ENCODE assay signal across 1 cellular context in genomic region chr18:76064998-76065397, GRCh38.
A peak's percentile ranks its signal among the peaks of the same experiment; 100 is the strongest.
TF ChIP-seq lines count a peak whose summit lies in the region.

No MANE protein-coding gene starts in this region.

TF ChIP-seq in H1, 55 proteins besides CTCF, POLR2A, EP300 and RAD21 (continued from another document):
- TF ChIP-seq SP1 (IDR thresholded peaks at IDR 0.05; ENCODE audit: low read depth, low read length) = peak; percentile 70
- TF ChIP-seq, protein P1, sequence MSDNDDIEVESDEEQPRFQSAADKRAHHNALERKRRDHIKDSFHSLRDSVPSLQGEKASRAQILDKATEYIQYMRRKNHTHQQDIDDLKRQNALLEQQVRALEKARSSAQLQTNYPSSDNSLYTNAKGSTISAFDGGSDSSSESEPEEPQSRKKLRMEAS (IDR thresholded peaks at IDR 0.05) = peak; percentile 75
- TF ChIP-seq, protein P2, sequence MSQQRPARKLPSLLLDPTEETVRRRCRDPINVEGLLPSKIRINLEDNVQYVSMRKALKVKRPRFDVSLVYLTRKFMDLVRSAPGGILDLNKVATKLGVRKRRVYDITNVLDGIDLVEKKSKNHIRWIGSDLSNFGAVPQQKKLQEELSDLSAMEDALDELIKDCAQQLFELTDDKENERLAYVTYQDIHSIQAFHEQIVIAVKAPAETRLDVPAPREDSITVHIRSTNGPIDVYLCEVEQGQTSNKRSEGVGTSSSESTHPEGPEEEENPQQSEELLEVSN (IDR thresholded peaks at IDR 0.05) = peak; percentile 32; the same call in 1 of the 2 replicates
- TF ChIP-seq RBBP5 (IDR thresholded peaks at IDR 0.05; ENCODE audit: borderline replicate concordance, low read depth, low read length) = 0 out of 2 replicates have a peak, but pooled peaks have one; percentile 48
- no peak for TF ChIP-seq HDAC2 (IDR thresholded peaks at IDR 0.05; ENCODE audit: borderline replicate concordance in 1 of 2, low read depth in 2 of 2, low read length in 2 of 2)
- TF ChIP-seq TCF12 (IDR thresholded peaks at IDR 0.05; ENCODE audit: low read depth, low read length) = 0 out of 2 replicates have a peak, but pooled peaks have one; percentile 59
- TF ChIP-seq SP4 (IDR thresholded peaks at IDR 0.05; ENCODE audit: low read length) = no peak
- 0 out of 2 replicates have a peak, but pooled peaks have one; percentile 19 for TF ChIP-seq TBP (IDR thresholded peaks at IDR 0.05; ENCODE audit: low read depth, low read length)
- TF ChIP-seq, protein P3, sequence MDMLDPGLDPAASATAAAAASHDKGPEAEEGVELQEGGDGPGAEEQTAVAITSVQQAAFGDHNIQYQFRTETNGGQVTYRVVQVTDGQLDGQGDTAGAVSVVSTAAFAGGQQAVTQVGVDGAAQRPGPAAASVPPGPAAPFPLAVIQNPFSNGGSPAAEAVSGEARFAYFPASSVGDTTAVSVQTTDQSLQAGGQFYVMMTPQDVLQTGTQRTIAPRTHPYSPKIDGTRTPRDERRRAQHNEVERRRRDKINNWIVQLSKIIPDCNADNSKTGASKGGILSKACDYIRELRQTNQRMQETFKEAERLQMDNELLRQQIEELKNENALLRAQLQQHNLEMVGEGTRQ (IDR thresholded peaks at IDR 0.05; ENCODE audit: low read length) = 0 out of 2 replicates have a peak, but pooled peaks have one; percentile 12
- TF ChIP-seq SP2 (IDR thresholded peaks at IDR 0.05; ENCODE audit: low read length) = no peak
- 0 out of 2 replicates have a peak, but pooled peaks have one; percentile 10 for TF ChIP-seq YY1 (IDR thresholded peaks at IDR 0.05; ENCODE audit: low read depth, low read length)
- TF ChIP-seq JUN (IDR thresholded peaks at IDR 0.05; ENCODE audit: low read depth, low read length) = no peak
